ENCODE assay signal across 24 cellular contexts in genomic region chr13:50348402-50348801, GRCh38.
A peak's percentile ranks its signal among the peaks of the same experiment; 100 is the strongest.
DNase-seq lines count a peak whose midpoint lies in the region; ATAC-seq, FAIRE-seq and TF ChIP-seq lines count a peak whose summit lies in the region.
"Had no signal": no experiment of that assay in that cellular context is flagged by ENCODE, and none has a peak within 500 bp of the region (broad histone marks: within the 10 kb centered on the region; RNA-seq: fewer than 3 reads in every experiment).

No MANE protein-coding gene starts in this region.

- WGBS in small intestine, 3 donors, result 19 to 72% (median 47%) methylated on average over 4 of the region's 4 CpGs
- WGBS in transverse colon (ENCODE audit: low coverage in 1 of 2), 2 donors, result 49 to 69% methylated on average over 4 of the region's 4 CpGs

- ATAC-seq in left colon, result peak; percentile 84
- peak; percentile 82 for ATAC-seq in mucosa of descending colon
- ATAC-seq in GM19023 (IDR thresholded peaks at IDR 0.05; ENCODE audit: unreplicated experiment), result no peak
- no peak for ATAC-seq in GM18502 (IDR thresholded peaks at IDR 0.05; ENCODE audit: poor library complexity, unreplicated experiment)
- ATAC-seq in activated CD8-positive, alpha-beta memory T cell treated with anti-CD3 and anti-CD28 coated beads, Interleukin-2, amount 10 ng/mL, durations not matched to agents 7 days and 5 days, result no peak
- ATAC-seq: A549; CD8-positive, alpha-beta T cell had no signal

- CTCF ChIA-PET in activated CD8-positive, alpha-beta memory T cell treated with anti-CD3 and anti-CD28 coated beads, Interleukin-2, amount 10 ng/mL, durations not matched to agents 7 days and 5 days (lab: Charles Lee), result no interaction called here

- H3K36me3 ChIP-seq in mucosa of descending colon (ENCODE audit: low read depth) (no peaks in the 10 kb centered on the region), small intestine (ENCODE audit: control insufficient read depth in 2 of 2, insufficient read depth in 2 of 2, low read length in 2 of 2) (no peaks in the 10 kb centered on the region), transverse colon (no peaks in the 10 kb centered on the region)
- H3K36me3 ChIP-seq: BLaER1 treated with 17β-estradiol and CSF1 and Interleukin-3, amounts not matched to agents 10 nM and 100 nM had no signal

- H3K4me1 Mint-ChIP-seq in activated CD8-positive, alpha-beta memory T cell treated with anti-CD3 and anti-CD28 coated beads, Interleukin-2, amount 10 ng/mL, durations not matched to agents 7 days and 5 days, result peaks cover 7% of the 10 kb centered on the region

- intact Hi-C loops in left colon (cut with DNase I, micrococcal nuclease) (no loop called here), mucosa of descending colon (cut with DNase I, micrococcal nuclease) (no loop called here), transverse colon (cut with DNase I; ENCODE audit: low total_unique reads) (no loop called here)

- TF ChIP-seq CTCF in mucosa of descending colon (IDR thresholded peaks at IDR 0.05) (no peak), transverse colon (IDR thresholded peaks at IDR 0.05) (no peak)

- no peak for TF ChIP-seq EP300 in transverse colon (IDR thresholded peaks at IDR 0.05; ENCODE audit: low read depth)

- no peak overlapping the region for H3K27ac Mint-ChIP-seq in activated CD8-positive, alpha-beta memory T cell treated with anti-CD3 and anti-CD28 coated beads, Interleukin-2, amount 10 ng/mL, durations not matched to agents 7 days and 5 days
- H3K27ac Mint-ChIP-seq: B cell; CD4-positive, alpha-beta T cell; CD8-positive, alpha-beta T cell had no signal

- peaks cover 2% of the 10 kb centered on the region for H3K9me3 Mint-ChIP-seq in activated CD8-positive, alpha-beta memory T cell treated with anti-CD3 and anti-CD28 coated beads, Interleukin-2, amount 10 ng/mL, durations not matched to agents 7 days and 5 days (ENCODE audit: low read depth)
- H3K9me3 Mint-ChIP-seq: CD4-positive, alpha-beta T cell; CD8-positive, alpha-beta T cell had no signal

- H3K4me3 Mint-ChIP-seq in activated CD8-positive, alpha-beta memory T cell treated with anti-CD3 and anti-CD28 coated beads, Interleukin-2, amount 10 ng/mL, durations not matched to agents 7 days and 5 days, result no peak overlapping the region
- H3K4me3 Mint-ChIP-seq: B cell; CD4-positive, alpha-beta T cell; CD8-positive, alpha-beta T cell had no signal

- no peaks in the 10 kb centered on the region for H3K9me3 ChIP-seq in mucosa of descending colon
- no peaks in the 10 kb centered on the region for H3K9me3 ChIP-seq in small intestine (ENCODE audit: control insufficient read depth, low read depth)
- H3K9me3 ChIP-seq in transverse colon, result no peaks in the 10 kb centered on the region
- H3K9me3 ChIP-seq: A549, Caco-2 had no signal

- in situ Hi-C loops in transverse colon (cut with MboI; ENCODE audit: low pct_ligation_motif_present in 1 of 4, low pct_unique_long_range_greater_than_20kb in 1 of 4, low sequenced_read_pairs in 3 of 4), result no loop called here

- no peak for TF ChIP-seq POLR2A in transverse colon (IDR thresholded peaks at IDR 0.05)

- no peak for DNase-seq in left colon
- DNase-seq in mucosa of descending colon, result peak in 1 of 3 donors; percentile 25
- peak; percentile 62 for DNase-seq in small intestine
- DNase-seq in transverse colon, result peak; percentile 14
- no peak for DNase-seq in activated CD8-positive, alpha-beta memory T cell treated with anti-CD3 and anti-CD28 coated beads, Interleukin-2, amount 10 ng/mL, durations not matched to agents 7 days and 5 days
- DNase-seq: AML-193; Caco-2; Calu3; CD4-positive, alpha-beta T cell; CD8-positive, alpha-beta T cell; DMS79 treated with DMSO at 0.1 percent for 48 hours; GF-D8 had no signal

- H3K4me3 ChIP-seq in mucosa of descending colon (no peak overlapping the region), small intestine (ENCODE audit: low read depth in 1 of 2, low read length in 2 of 2) (no peak overlapping the region), transverse colon (no peak overlapping the region)
- H3K4me3 ChIP-seq: A549; BLaER1 treated with 17β-estradiol and CSF1 and Interleukin-3, amounts not matched to agents 10 nM and 100 nM had no signal

- H3K27me3 ChIP-seq in small intestine (ENCODE audit: control insufficient read depth in 2 of 2, insufficient read depth in 2 of 2, low read length in 2 of 2) (no peaks in the 10 kb centered on the region), transverse colon (no peaks in the 10 kb centered on the region)
- H3K27me3 ChIP-seq: BLaER1 treated with 17β-estradiol and CSF1 and Interleukin-3, amounts not matched to agents 10 nM and 100 nM had no signal

- no peak for FAIRE-seq in small intestine (lab: Jason Lieb, UNC)
- FAIRE-seq: A549, D721Med, G401.6, GM12891, GM18507, GM19239 had no signal

- H3K36me3 Mint-ChIP-seq in activated CD8-positive, alpha-beta memory T cell treated with anti-CD3 and anti-CD28 coated beads, Interleukin-2, amount 10 ng/mL, durations not matched to agents 7 days and 5 days, result no peaks in the 10 kb centered on the region
- H3K36me3 Mint-ChIP-seq: CD8-positive, alpha-beta T cell had no signal

- no peak overlapping the region for H3K27ac ChIP-seq in small intestine (ENCODE audit: low read depth in 1 of 2, low read length in 1 of 2)
- H3K27ac ChIP-seq in transverse colon, result no peak overlapping the region
- H3K27ac ChIP-seq: 22Rv1; A549; BLaER1 treated with 17β-estradiol and CSF1 and Interleukin-3, amounts not matched to agents 10 nM and 100 nM; C4-2B had no signal

- peaks cover 63% of the 10 kb centered on the region for H3K27me3 Mint-ChIP-seq in activated CD8-positive, alpha-beta memory T cell treated with anti-CD3 and anti-CD28 coated beads, Interleukin-2, amount 10 ng/mL, durations not matched to agents 7 days and 5 days

- H3K4me1 ChIP-seq in mucosa of descending colon (ENCODE audit: low read depth), result peaks cover 10% of the 10 kb centered on the region
- H3K4me1 ChIP-seq in small intestine (ENCODE audit: control insufficient read depth in 2 of 2, insufficient read depth in 1 of 2, low read depth in 1 of 2, low read length in 1 of 2), result no peaks in the 10 kb centered on the region
- H3K4me1 ChIP-seq in transverse colon, result peaks cover 0 to 17% (median 5%) of the 10 kb centered on the region in 4 donors
- H3K4me1 ChIP-seq: A549 had no signal

Comparison
In these comparisons a context has a peak if more than half of its experiments do, and no peak if none do; other contexts are left out.
1. ATAC-seq: peak in left colon (single experiment) and mucosa of descending colon (single experiment); none in GM19023 (single experiment), GM18502 (single experiment) and activated CD8-positive, alpha-beta memory T cell treated with anti-CD3 and anti-CD28 coated beads, Interleukin-2, amount 10 ng/mL, durations not matched to agents 7 days and 5 days (single experiment).
2. DNase-seq: peak in small intestine (single experiment) and transverse colon (single experiment); none in left colon (0 of 2) and activated CD8-positive, alpha-beta memory T cell treated with anti-CD3 and anti-CD28 coated beads, Interleukin-2, amount 10 ng/mL, durations not matched to agents 7 days and 5 days (single experiment).